ENCODE assay signal across 9 cellular contexts in genomic region chr9:123637596-123637939, GRCh38.
A peak's percentile ranks its signal among the peaks of the same experiment; 100 is the strongest.
DNase-seq lines count a peak whose midpoint lies in the region; ATAC-seq and TF ChIP-seq lines count a peak whose summit lies in the region.
"Had no signal": no experiment of that assay in that cellular context is flagged by ENCODE, and none has a peak within 500 bp of the region (broad histone marks: within the 10 kb centered on the region; RNA-seq: fewer than 3 reads in every experiment).

No MANE protein-coding gene starts in this region.

- no peaks in the 10 kb centered on the region for H3K79me2 ChIP-seq in MM.1S (ENCODE audit: low read length)

- no peak overlapping the region for H3K9ac ChIP-seq in MM.1S (ENCODE audit: low read length)

- H3K4me3 ChIP-seq in MM.1S (ENCODE audit: low read length), result no peak overlapping the region; the same call in 1 of the 2 replicates
- H3K4me3 ChIP-seq in coronary artery, result peak overlapping the region; percentile 39
- no peak overlapping the region for H3K4me3 ChIP-seq in neutrophil (ENCODE audit: low read depth in 1 of 2, low read length in 1 of 2)

- H3K9me3 ChIP-seq in MM.1S (replicated peaks; ENCODE audit: insufficient read depth, low read length) (no peaks in the 10 kb centered on the region), neutrophil (no peaks in the 10 kb centered on the region)

- no peak overlapping the region for H2AFZ ChIP-seq in MM.1S (ENCODE audit: low read length)

- peak overlapping the region; percentile 47 for H3K4me2 ChIP-seq in MM.1S (ENCODE audit: low read depth, low read length)

- H3K27me3 ChIP-seq in MM.1S (replicated peaks; ENCODE audit: insufficient read depth, low read length), result no peaks in the 10 kb centered on the region
- no peaks in the 10 kb centered on the region for H3K27me3 ChIP-seq in neutrophil

- DNase-seq in DMS79 (lab: John Stamatoyannopoulos, UW) (peak; percentile 32), MM.1S (peak; percentile 15), coronary artery (ENCODE audit: low spot score) (no peak)
- no peak for DNase-seq in activated CD8-positive, alpha-beta memory T cell treated with anti-CD3 and anti-CD28 coated beads, Interleukin-2, amount 50 U/mL, for 48 hours
- DNase-seq: stimulated activated CD4-positive, alpha-beta T cell treated with anti-CD3 and anti-CD28 coated beads, Interleukin-1b, Interleukin-23, amount 100 ng/mL, for 48 hours had no signal

- H3K27ac ChIP-seq in MM.1S (ENCODE audit: low read length) (no peak overlapping the region), coronary artery (no peak overlapping the region), neutrophil (peak overlapping the region; percentile 68)

- H3K9me2 ChIP-seq in MM.1S (replicated peaks; ENCODE audit: insufficient read depth, low read length), result no peaks in the 10 kb centered on the region

- H3K36me3 ChIP-seq in MM.1S (replicated peaks; ENCODE audit: insufficient read depth, low read length) (no peaks in the 10 kb centered on the region), neutrophil (no peaks in the 10 kb centered on the region)

- TF ChIP-seq CTCF in MM.1S (IDR thresholded peaks at IDR 0.05; ENCODE audit: low read length) (no peak), coronary artery (IDR thresholded peaks at IDR 0.05) (no peak), neutrophil (IDR thresholded peaks at IDR 0.05) (no peak)

- 0 out of 2 replicates have a peak, but pooled peaks cover 4% of the 10 kb centered on the region for H3K4me1 ChIP-seq in MM.1S (ENCODE audit: low read length)
- H3K4me1 ChIP-seq in neutrophil (ENCODE audit: control insufficient read depth in 1 of 2, insufficient read depth in 1 of 2, low read depth in 1 of 2, low read length in 1 of 2), result peaks cover 14 to 21% of the 10 kb centered on the region in 2 experiments

- no peak for ATAC-seq in HG03521 (IDR thresholded peaks at IDR 0.05; ENCODE audit: unreplicated experiment)
- no peak for ATAC-seq in GM18873 (IDR thresholded peaks at IDR 0.05; ENCODE audit: low FRiP score, unreplicated experiment)
- no peak for ATAC-seq in GM19467 (IDR thresholded peaks at IDR 0.05; ENCODE audit: unreplicated experiment)

- no peaks in the 10 kb centered on the region for H4K20me1 ChIP-seq in MM.1S (ENCODE audit: insufficient read depth, low read length)

- H3F3A ChIP-seq in MM.1S (ENCODE audit: insufficient read depth, low read length), result no peaks in the 10 kb centered on the region

Comparison
In these comparisons a context has a peak if more than half of its experiments do, and no peak if none do; other contexts are left out.
1. DNase-seq: peak in DMS79 (single experiment) and MM.1S (single experiment); none in coronary artery (single experiment) and activated CD8-positive, alpha-beta memory T cell treated with anti-CD3 and anti-CD28 coated beads, Interleukin-2, amount 50 U/mL, for 48 hours (single experiment).